ENCODE assay signal across 23 cellular contexts in the genomic region with DNA sequence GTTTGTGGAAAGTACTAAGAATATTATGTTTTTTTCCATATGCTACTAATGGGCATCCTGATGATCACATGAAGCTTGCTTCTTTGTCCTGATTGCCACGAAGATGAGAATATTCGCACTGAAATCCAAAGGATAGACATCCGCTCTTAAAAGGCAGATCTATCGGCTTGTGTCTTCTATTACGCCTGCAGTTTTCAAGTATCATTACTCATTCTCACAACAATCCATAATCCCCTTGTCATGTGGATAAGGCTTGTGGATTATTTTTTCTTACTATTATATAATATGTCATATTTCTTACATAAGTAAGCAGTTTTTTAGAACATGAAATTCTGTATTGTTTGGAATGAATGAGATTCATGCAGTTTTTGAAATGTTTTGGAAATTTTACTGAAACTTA.
DNase-seq lines count a peak whose midpoint lies in the region; ATAC-seq and TF ChIP-seq lines count a peak whose summit lies in the region.
"Had no signal": no experiment of that assay in that cellular context is flagged by ENCODE, and none has a peak within 500 bp of the region (broad histone marks: within the 10 kb centered on the region; RNA-seq: fewer than 3 reads in every experiment).

No MANE protein-coding gene starts in this region.

- no peak overlapping the region for H3K14ac ChIP-seq in mesenchymal stem cell (ENCODE audit: low read length in 2 of 2)

- H3K4ac ChIP-seq in mesenchymal stem cell (ENCODE audit: low read depth in 1 of 2, low read length in 2 of 2), result no peak overlapping the region

- H3K27ac ChIP-seq in caudate nucleus (ENCODE audit: low read depth, low read length), result peak overlapping the region; percentile 42
- H3K27ac ChIP-seq in mesenchymal stem cell (ENCODE audit: low read length, poor library complexity, severe bottlenecking), result no peak overlapping the region
- peak overlapping the region; percentile 76 for H3K27ac ChIP-seq in temporal lobe (ENCODE audit: low read depth, low read length)
- no peak overlapping the region for H3K27ac ChIP-seq in vagina
- H3K27ac ChIP-seq: C4-2B, HL-60, PC-9, RWPE1 had no signal

- no peak for TF ChIP-seq POLR2A in vagina (IDR thresholded peaks at IDR 0.05)

- no peak overlapping the region for H3K4me3 Mint-ChIP-seq in HFFc6
- H3K4me3 Mint-ChIP-seq: IgD-negative memory B cell had no signal

- no peak overlapping the region for H3K4me2 ChIP-seq in mesenchymal stem cell (ENCODE audit: low read length, poor library complexity, severe bottlenecking)
- H3K4me2 ChIP-seq: PC-9 had no signal

- DNase-seq in HFFc6, result no peak
- DNase-seq in caudate nucleus (lab: John Stamatoyannopoulos, UW), result peak in 3 of 61 donors; percentile 11 to 33 (median 12)
- no peak for DNase-seq in mesenchymal stem cell
- no peak for DNase-seq in KG1 (lab: John Stamatoyannopoulos, UW)
- DNase-seq in vagina (ENCODE audit: extremely low spot score in 2 of 2), result no peak
- DNase-seq: AML-193, DMS79 treated with DMSO at 0.1 percent for 48 hours, GOT3, Kasumi-1, MM.1S, NCI-H1092, NCI-H146, NCI-H2029 treated with DMSO at 0.1 percent for 48 hours, NCI-H2171, NCI-H526, PC-9, SIG-M5 had no signal

- H3K9me3 ChIP-seq in mesenchymal stem cell (ENCODE audit: control insufficient read depth, low read length) (no peaks in the 10 kb centered on the region), vagina (no peaks in the 10 kb centered on the region)

- no peak overlapping the region for H4K91ac ChIP-seq in mesenchymal stem cell (ENCODE audit: low read length)

- H2BK5ac ChIP-seq in mesenchymal stem cell (ENCODE audit: low read depth, low read length, poor library complexity, severe bottlenecking), result no peak overlapping the region

- H3K36me3 ChIP-seq in mesenchymal stem cell (ENCODE audit: control insufficient read depth in 1 of 2, insufficient read depth in 2 of 2, low read depth in 1 of 2, low read length in 2 of 2) (no peaks in the 10 kb centered on the region), vagina (no peaks in the 10 kb centered on the region)

- H3K27ac Mint-ChIP-seq in HFFc6, result peak overlapping the region; percentile 16; the same call in 1 of the 2 replicates

- TF ChIP-seq CTCF in HFFc6 (IDR thresholded peaks at IDR 0.05) (no peak), vagina (IDR thresholded peaks at IDR 0.05) (no peak)

- no peak overlapping the region for H2AK5ac ChIP-seq in mesenchymal stem cell (ENCODE audit: low read length, severe bottlenecking)

- peak overlapping the region; percentile 64 for H3K9ac ChIP-seq in mesenchymal stem cell (ENCODE audit: low read length)

- H3K4me1 ChIP-seq in mesenchymal stem cell (ENCODE audit: control insufficient read depth, insufficient read depth, low read depth, low read length) (no peaks in the 10 kb centered on the region), vagina (no peaks in the 10 kb centered on the region)

- H4K8ac ChIP-seq in mesenchymal stem cell (ENCODE audit: low read length), result no peak overlapping the region

- H2BK15ac ChIP-seq in mesenchymal stem cell (ENCODE audit: low read depth, poor library complexity, severe bottlenecking), result no peak overlapping the region

- no peaks in the 10 kb centered on the region; the same call in 1 of the 2 replicates for H3K27me3 Mint-ChIP-seq in HFFc6 (ENCODE audit: insufficient read depth)
- H3K27me3 Mint-ChIP-seq: IgD-negative memory B cell had no signal

- H3K79me1 ChIP-seq in mesenchymal stem cell (replicated peaks; ENCODE audit: low read length, poor library complexity, severe bottlenecking), result no peaks in the 10 kb centered on the region

- 0 out of 2 replicates have a peak, but pooled peaks cover 9% of the 10 kb centered on the region for H3K36me3 Mint-ChIP-seq in HFFc6 (ENCODE audit: low read depth)
- H3K36me3 Mint-ChIP-seq: IgD-negative memory B cell had no signal

- H3K9me3 Mint-ChIP-seq in HFFc6, result no peaks in the 10 kb centered on the region

- H3K4me3 ChIP-seq in mesenchymal stem cell (ENCODE audit: insufficient read depth in 1 of 2, low read depth in 1 of 2, low read length in 2 of 2) (peak overlapping the region in 1 of 2 experiments; percentile 2), vagina (no peak overlapping the region)
- H3K4me3 ChIP-seq: PC-9 had no signal

- H2BK12ac ChIP-seq in mesenchymal stem cell (ENCODE audit: low read length in 2 of 2), result no peak overlapping the region

- no peak overlapping the region for H2BK120ac ChIP-seq in mesenchymal stem cell (ENCODE audit: low read depth, low read length)

- H3K18ac ChIP-seq in mesenchymal stem cell (ENCODE audit: low read depth in 1 of 2, low read length in 2 of 2), result no peak overlapping the region

- H3K4me1 Mint-ChIP-seq in HFFc6 (ENCODE audit: low read depth), result peaks cover 70% of the 10 kb centered on the region

- H3K27me3 ChIP-seq in mesenchymal stem cell (ENCODE audit: control insufficient read depth in 1 of 2, insufficient read depth in 1 of 2, low read length in 2 of 2), result no peaks in the 10 kb centered on the region
- H3K27me3 ChIP-seq in vagina, result no peaks in the 10 kb centered on the region

- 92% methylated on average over 3 of the region's 5 CpGs for WGBS in mesenchymal stem cell

- H2AFZ ChIP-seq in mesenchymal stem cell (ENCODE audit: low read depth, low read length), result no peak overlapping the region
- H2AFZ ChIP-seq: PC-9 had no signal

- H3K23ac ChIP-seq in mesenchymal stem cell (ENCODE audit: low read length in 2 of 2), result no peak overlapping the region

- intact Hi-C loops in vagina (cut with DNase I), result no loop called here

- no peak for ATAC-seq in HG02588 (IDR thresholded peaks at IDR 0.05; ENCODE audit: unreplicated experiment)

Comparison
In these comparisons a context has a peak if more than half of its experiments do, and no peak if none do; other contexts are left out.
1. H3K27ac ChIP-seq: peak in caudate nucleus (single experiment) and temporal lobe (single experiment); none in mesenchymal stem cell (single experiment) and vagina (single experiment).